In the genomic region with DNA sequence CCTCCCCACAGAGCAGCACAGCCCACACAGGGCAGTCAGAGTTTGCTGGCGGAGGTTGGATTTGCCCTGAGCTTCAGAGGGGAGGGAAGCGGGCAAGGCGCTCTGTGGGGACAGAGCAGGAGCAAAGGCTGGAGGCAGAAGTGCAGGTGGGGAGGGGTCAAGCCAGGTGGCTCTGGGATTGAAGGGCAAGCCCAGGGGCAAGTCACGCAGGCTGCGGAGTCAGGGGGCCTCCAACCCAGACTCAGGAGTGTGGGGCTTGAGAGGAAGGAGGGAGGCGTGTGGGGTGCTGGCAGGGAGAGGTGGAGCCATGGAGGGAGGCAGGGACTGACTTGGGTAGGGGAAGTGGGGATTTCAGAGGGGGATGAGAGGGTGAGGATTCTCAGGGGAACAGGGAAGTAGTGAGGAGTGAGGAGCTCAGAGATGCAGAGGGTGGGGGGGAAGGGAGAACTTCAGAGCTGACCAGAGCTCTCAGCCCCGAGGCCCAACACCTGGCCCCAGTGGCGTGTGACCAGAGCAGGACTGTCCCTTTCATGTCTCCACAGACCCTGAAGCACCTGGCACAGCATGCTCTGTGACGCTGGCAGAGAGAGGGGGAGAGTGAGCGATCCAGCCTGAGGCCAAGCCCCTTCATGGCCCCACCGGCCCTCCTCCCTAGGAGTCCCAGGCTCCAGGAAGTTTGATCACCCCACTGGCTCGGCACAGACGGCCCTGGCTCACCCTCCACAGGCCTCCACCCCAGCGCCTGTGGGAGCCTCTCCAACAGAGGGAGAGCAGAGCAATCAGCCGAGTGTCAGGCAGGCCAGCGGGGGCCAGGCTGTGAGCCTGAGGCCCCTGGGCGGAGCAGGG, we compare ENCODE assay signal across 1 cellular context.
TF ChIP-seq lines count a peak whose summit lies in the region.

No MANE protein-coding gene starts in this region.

TF ChIP-seq in GM23338, 12 proteins besides CTCF, POLR2A, EP300 and RAD21 (continued from another document):
- TF ChIP-seq, protein P1, sequence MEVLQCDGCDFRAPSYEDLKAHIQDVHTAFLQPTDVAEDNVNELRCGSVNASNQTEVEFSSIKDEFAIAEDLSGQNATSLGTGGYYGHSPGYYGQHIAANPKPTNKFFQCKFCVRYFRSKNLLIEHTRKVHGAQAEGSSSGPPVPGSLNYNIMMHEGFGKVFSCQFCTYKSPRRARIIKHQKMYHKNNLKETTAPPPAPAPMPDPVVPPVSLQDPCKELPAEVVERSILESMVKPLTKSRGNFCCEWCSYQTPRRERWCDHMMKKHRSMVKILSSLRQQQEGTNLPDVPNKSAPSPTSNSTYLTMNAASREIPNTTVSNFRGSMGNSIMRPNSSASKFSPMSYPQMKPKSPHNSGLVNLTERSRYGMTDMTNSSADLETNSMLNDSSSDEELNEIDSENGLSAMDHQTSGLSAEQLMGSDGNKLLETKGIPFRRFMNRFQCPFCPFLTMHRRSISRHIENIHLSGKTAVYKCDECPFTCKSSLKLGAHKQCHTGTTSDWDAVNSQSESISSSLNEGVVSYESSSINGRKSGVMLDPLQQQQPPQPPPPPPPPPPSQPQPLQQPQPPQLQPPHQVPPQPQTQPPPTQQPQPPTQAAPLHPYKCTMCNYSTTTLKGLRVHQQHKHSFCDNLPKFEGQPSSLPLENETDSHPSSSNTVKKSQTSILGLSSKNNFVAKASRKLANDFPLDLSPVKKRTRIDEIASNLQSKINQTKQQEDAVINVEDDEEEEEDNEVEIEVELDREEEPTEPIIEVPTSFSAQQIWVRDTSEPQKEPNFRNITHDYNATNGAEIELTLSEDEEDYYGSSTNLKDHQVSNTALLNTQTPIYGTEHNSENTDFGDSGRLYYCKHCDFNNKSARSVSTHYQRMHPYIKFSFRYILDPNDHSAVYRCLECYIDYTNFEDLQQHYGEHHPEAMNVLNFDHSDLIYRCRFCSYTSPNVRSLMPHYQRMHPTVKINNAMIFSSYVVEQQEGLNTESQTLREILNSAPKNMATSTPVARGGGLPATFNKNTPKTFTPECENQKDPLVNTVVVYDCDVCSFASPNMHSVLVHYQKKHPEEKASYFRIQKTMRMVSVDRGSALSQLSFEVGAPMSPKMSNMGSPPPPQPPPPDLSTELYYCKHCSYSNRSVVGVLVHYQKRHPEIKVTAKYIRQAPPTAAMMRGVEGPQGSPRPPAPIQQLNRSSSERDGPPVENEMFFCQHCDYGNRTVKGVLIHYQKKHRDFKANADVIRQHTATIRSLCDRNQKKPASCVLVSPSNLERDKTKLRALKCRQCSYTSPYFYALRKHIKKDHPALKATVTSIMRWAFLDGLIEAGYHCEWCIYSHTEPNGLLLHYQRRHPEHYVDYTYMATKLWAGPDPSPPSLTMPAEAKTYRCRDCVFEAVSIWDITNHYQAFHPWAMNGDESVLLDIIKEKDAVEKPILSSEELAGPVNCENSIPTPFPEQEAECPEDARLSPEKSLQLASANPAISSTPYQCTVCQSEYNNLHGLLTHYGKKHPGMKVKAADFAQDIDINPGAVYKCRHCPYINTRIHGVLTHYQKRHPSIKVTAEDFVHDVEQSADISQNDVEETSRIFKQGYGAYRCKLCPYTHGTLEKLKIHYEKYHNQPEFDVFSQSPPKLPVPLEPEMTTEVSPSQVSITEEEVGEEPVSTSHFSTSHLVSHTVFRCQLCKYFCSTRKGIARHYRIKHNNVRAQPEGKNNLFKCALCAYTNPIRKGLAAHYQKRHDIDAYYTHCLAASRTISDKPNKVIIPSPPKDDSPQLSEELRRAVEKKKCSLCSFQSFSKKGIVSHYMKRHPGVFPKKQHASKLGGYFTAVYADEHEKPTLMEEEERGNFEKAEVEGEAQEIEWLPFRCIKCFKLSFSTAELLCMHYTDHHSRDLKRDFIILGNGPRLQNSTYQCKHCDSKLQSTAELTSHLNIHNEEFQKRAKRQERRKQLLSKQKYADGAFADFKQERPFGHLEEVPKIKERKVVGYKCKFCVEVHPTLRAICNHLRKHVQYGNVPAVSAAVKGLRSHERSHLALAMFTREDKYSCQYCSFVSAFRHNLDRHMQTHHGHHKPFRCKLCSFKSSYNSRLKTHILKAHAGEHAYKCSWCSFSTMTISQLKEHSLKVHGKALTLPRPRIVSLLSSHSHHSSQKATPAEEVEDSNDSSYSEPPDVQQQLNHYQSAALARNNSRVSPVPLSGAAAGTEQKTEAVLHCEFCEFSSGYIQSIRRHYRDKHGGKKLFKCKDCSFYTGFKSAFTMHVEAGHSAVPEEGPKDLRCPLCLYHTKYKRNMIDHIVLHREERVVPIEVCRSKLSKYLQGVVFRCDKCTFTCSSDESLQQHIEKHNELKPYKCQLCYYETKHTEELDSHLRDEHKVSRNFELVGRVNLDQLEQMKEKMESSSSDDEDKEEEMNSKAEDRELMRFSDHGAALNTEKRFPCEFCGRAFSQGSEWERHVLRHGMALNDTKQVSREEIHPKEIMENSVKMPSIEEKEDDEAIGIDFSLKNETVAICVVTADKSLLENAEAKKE (CRISPR knock-in tag; IDR thresholded peaks at IDR 0.05), result no peak
- TF ChIP-seq POLR2AphosphoS5 (IDR thresholded peaks at IDR 0.05; ENCODE audit: low read depth) (no peak), ZNF331 (CRISPR knock-in tag; IDR thresholded peaks at IDR 0.05; ENCODE audit: low read depth) (no peak), ZNF114 (CRISPR knock-in tag; IDR thresholded peaks at IDR 0.05) (no peak), NANOG (IDR thresholded peaks at IDR 0.05; ENCODE audit: borderline replicate concordance) (no peak)
- TF ChIP-seq, protein P2, sequence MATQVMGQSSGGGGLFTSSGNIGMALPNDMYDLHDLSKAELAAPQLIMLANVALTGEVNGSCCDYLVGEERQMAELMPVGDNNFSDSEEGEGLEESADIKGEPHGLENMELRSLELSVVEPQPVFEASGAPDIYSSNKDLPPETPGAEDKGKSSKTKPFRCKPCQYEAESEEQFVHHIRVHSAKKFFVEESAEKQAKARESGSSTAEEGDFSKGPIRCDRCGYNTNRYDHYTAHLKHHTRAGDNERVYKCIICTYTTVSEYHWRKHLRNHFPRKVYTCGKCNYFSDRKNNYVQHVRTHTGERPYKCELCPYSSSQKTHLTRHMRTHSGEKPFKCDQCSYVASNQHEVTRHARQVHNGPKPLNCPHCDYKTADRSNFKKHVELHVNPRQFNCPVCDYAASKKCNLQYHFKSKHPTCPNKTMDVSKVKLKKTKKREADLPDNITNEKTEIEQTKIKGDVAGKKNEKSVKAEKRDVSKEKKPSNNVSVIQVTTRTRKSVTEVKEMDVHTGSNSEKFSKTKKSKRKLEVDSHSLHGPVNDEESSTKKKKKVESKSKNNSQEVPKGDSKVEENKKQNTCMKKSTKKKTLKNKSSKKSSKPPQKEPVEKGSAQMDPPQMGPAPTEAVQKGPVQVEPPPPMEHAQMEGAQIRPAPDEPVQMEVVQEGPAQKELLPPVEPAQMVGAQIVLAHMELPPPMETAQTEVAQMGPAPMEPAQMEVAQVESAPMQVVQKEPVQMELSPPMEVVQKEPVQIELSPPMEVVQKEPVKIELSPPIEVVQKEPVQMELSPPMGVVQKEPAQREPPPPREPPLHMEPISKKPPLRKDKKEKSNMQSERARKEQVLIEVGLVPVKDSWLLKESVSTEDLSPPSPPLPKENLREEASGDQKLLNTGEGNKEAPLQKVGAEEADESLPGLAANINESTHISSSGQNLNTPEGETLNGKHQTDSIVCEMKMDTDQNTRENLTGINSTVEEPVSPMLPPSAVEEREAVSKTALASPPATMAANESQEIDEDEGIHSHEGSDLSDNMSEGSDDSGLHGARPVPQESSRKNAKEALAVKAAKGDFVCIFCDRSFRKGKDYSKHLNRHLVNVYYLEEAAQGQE (IDR thresholded peaks at IDR 0.05; ENCODE audit: unreplicated experiment), result no peak
- TF ChIP-seq, protein P3, sequence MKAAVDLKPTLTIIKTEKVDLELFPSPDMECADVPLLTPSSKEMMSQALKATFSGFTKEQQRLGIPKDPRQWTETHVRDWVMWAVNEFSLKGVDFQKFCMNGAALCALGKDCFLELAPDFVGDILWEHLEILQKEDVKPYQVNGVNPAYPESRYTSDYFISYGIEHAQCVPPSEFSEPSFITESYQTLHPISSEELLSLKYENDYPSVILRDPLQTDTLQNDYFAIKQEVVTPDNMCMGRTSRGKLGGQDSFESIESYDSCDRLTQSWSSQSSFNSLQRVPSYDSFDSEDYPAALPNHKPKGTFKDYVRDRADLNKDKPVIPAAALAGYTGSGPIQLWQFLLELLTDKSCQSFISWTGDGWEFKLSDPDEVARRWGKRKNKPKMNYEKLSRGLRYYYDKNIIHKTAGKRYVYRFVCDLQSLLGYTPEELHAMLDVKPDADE (IDR thresholded peaks at IDR 0.05), result no peak
